Comparison of ENCODE assay signal across 8 cellular contexts in the genomic region with DNA sequence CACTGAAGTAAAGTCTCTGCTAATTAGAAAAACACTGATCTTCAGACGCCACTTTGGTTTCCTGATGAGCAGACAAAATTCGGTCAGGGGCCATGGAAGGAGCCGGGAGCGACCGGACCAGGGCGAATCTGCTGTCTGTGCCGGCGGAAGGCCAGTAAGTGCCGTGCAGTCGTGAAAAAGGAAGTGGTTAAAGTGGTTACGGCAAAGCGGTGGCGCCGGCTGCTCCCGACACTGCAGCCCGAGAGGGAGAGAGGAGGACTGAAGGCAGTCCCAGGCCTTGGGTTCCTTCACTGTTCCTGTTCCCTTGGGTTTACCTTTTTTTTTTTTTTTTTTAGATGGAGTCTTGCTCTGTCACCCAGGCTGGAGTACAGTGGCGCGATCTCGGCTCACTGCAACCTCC. TPM values are rescaled to one million over a fixed set of nuclear protein-coding genes. Genes with fewer than 3 reads are reported as not detected.
DNase-seq lines count a peak whose midpoint lies in the region; ATAC-seq and TF ChIP-seq lines count a peak whose summit lies in the region.

No MANE protein-coding gene starts in this region.

- no peak overlapping the region for H2BK120ac ChIP-seq in mesendoderm (ENCODE audit: low read depth, low read length)

- H3K27ac ChIP-seq in mesendoderm (ENCODE audit: low read depth, low read length) (no peak overlapping the region), ovary (no peak overlapping the region)

- no peak overlapping the region for H2AK5ac ChIP-seq in mesendoderm (ENCODE audit: low read length)

- no peak for TF ChIP-seq CTCF in progenitor cell of endocrine pancreas (IDR thresholded peaks at IDR 0.05; ENCODE audit: unreplicated experiment)
- no peak for TF ChIP-seq CTCF in ovary (IDR thresholded peaks at IDR 0.05)

- peaks cover 15% of the 10 kb centered on the region for H3K36me3 Mint-ChIP-seq in activated naive CD8-positive, alpha-beta T cell treated with anti-CD3 and anti-CD28 coated beads, Interleukin-2, amount 10 ng/mL, durations not matched to agents 7 days and 5 days
- H3K36me3 Mint-ChIP-seq in progenitor cell of endocrine pancreas (ENCODE audit: insufficient read depth) = peaks cover 14% of the 10 kb centered on the region

- peak; percentile 82 for ATAC-seq in activated naive CD8-positive, alpha-beta T cell treated with anti-CD3 and anti-CD28 coated beads, Interleukin-2, amount 10 ng/mL, durations not matched to agents 7 days and 5 days (ENCODE audit: low read depth)

- H3K4me1 ChIP-seq in mesendoderm (ENCODE audit: control insufficient read depth, low read depth, low read length) (no peaks in the 10 kb centered on the region), ovary (ENCODE audit: insufficient read depth) (no peaks in the 10 kb centered on the region)

- no peaks in the 10 kb centered on the region for H3K27me3 Mint-ChIP-seq in activated naive CD8-positive, alpha-beta T cell treated with anti-CD3 and anti-CD28 coated beads, Interleukin-2, amount 10 ng/mL, durations not matched to agents 7 days and 5 days
- no peaks in the 10 kb centered on the region for H3K27me3 Mint-ChIP-seq in progenitor cell of endocrine pancreas

- intact Hi-C loops in ovary (cut with DNase I) = no loop called here

- H2BK5ac ChIP-seq in mesendoderm (ENCODE audit: low read length) = no peak overlapping the region

- no peak overlapping the region for H2BK15ac ChIP-seq in mesendoderm (replicated peaks; ENCODE audit: low read depth)

- no peak overlapping the region for H3K56ac ChIP-seq in mesendoderm (ENCODE audit: low read length)

- H3K4ac ChIP-seq in mesendoderm (ENCODE audit: low read depth, low read length) = no peak overlapping the region

- no peaks in the 10 kb centered on the region for H3K79me1 ChIP-seq in mesendoderm (ENCODE audit: low read length)

- peak overlapping the region; percentile 87 for H3K27ac Mint-ChIP-seq in activated naive CD8-positive, alpha-beta T cell treated with anti-CD3 and anti-CD28 coated beads, Interleukin-2, amount 10 ng/mL, durations not matched to agents 7 days and 5 days
- no peak overlapping the region for H3K27ac Mint-ChIP-seq in progenitor cell of endocrine pancreas

- H3K9me3 ChIP-seq in ovary = no peaks in the 10 kb centered on the region

- no peaks in the 10 kb centered on the region for H3K36me3 ChIP-seq in mesendoderm (ENCODE audit: control insufficient read depth, insufficient read depth, low read length)
- H3K36me3 ChIP-seq in ovary = no peaks in the 10 kb centered on the region

- no peaks in the 10 kb centered on the region for H3K9me3 Mint-ChIP-seq in activated naive CD8-positive, alpha-beta T cell treated with anti-CD3 and anti-CD28 coated beads, Interleukin-2, amount 10 ng/mL, durations not matched to agents 7 days and 5 days
- H3K9me3 Mint-ChIP-seq in progenitor cell of endocrine pancreas (ENCODE audit: low read depth) = no peaks in the 10 kb centered on the region

- H3K27me3 ChIP-seq in mesendoderm (ENCODE audit: insufficient read depth, low read length, poor library complexity) (no peaks in the 10 kb centered on the region), ovary (no peaks in the 10 kb centered on the region)

- H3K79me2 ChIP-seq in mesendoderm (ENCODE audit: control insufficient read depth, insufficient read depth, low read length) = no peaks in the 10 kb centered on the region

- POLR2A ChIA-PET in activated naive CD8-positive, alpha-beta T cell treated with anti-CD3 and anti-CD28 coated beads, Interleukin-2, amount 10 ng/mL, durations not matched to agents 7 days and 5 days (lab: Charles Lee) = interaction anchor here (1.0 kb wide), 1 partner anchor 28 kb away, joined by 3 read pairs; no protein-coding TSS in a partner anchor

- H3K4me2 ChIP-seq in mesendoderm (ENCODE audit: low read length) = no peak overlapping the region

- no peak overlapping the region for H3K4me3 ChIP-seq in mesendoderm (ENCODE audit: low read length)
- no peak overlapping the region for H3K4me3 ChIP-seq in ovary

- TF ChIP-seq POLR2A in ovary (IDR thresholded peaks at IDR 0.05) = no peak

- TF ChIP-seq EP300 in ovary (IDR thresholded peaks at IDR 0.05) = no peak

- H4K8ac ChIP-seq in mesendoderm (ENCODE audit: low read depth, low read length) = no peak overlapping the region

- no peak overlapping the region for H3K23ac ChIP-seq in mesendoderm (ENCODE audit: low read length)

- H3K4me3 Mint-ChIP-seq in activated naive CD8-positive, alpha-beta T cell treated with anti-CD3 and anti-CD28 coated beads, Interleukin-2, amount 10 ng/mL, durations not matched to agents 7 days and 5 days = peak overlapping the region; percentile 86
- no peak overlapping the region for H3K4me3 Mint-ChIP-seq in progenitor cell of endocrine pancreas (ENCODE audit: low read depth)

- no peak overlapping the region for H3K18ac ChIP-seq in mesendoderm (ENCODE audit: low read length)

- no peak overlapping the region for H4K5ac ChIP-seq in mesendoderm (ENCODE audit: low read length)

- WGBS in mesendoderm (ENCODE audit: extremely low coverage, insufficient coverage, low lambda C conversion rate) = no CpG with 5 or more reads among the region's 19 CpGs
- 90 to 94% (median 92%) methylated on average over 19 of the region's 19 CpGs for WGBS in ovary, 3 donors

- DNase-seq in GM19240 (ENCODE audit: insufficient read length, low spot score) = peak; percentile 97
- peak in 4 of 5 donors; percentile 28 to 69 (median 33) for DNase-seq in T-helper 1 cell
- peak; percentile 71 for DNase-seq in activated naive CD8-positive, alpha-beta T cell treated with anti-CD3 and anti-CD28 coated beads, Interleukin-2, amount 10 ng/mL, durations not matched to agents 7 days and 5 days
- peak; percentile 43 for DNase-seq in stimulated activated CD4-positive, alpha-beta T cell treated with anti-CD3 and anti-CD28 coated beads, Interleukin-4, amount 100 ng/mL, for 1 hour
- DNase-seq in mesendoderm = no peak
- no peak for DNase-seq in COR-L47 (lab: John Stamatoyannopoulos, UW)
- DNase-seq in progenitor cell of endocrine pancreas (ENCODE audit: low spot score, unreplicated experiment) = no peak
- DNase-seq in ovary = no peak

- H3K4me1 Mint-ChIP-seq in activated naive CD8-positive, alpha-beta T cell treated with anti-CD3 and anti-CD28 coated beads, Interleukin-2, amount 10 ng/mL, durations not matched to agents 7 days and 5 days = peaks cover 13% of the 10 kb centered on the region
- H3K4me1 Mint-ChIP-seq in progenitor cell of endocrine pancreas (ENCODE audit: low read depth) = no peaks in the 10 kb centered on the region

- no peak overlapping the region for H3K9ac ChIP-seq in mesendoderm (ENCODE audit: low read length)

RNA-seq across cellular contexts. Expression of a gene that starts 17.3 kb away (rescaled TPM):
- 10 to 100 TPM; 84.1 to 84.8 TPM for total RNA-seq in activated naive CD8-positive, alpha-beta T cell treated with anti-CD3 and anti-CD28 coated beads, Interleukin-2, amount 10 ng/mL, durations not matched to agents 7 days and 5 days
- 7.0 TPM for polyA plus RNA-seq in mesendoderm (2013, experiment 1 of 2)
- 6.5 TPM for polyA plus RNA-seq in mesendoderm (2013, experiment 2 of 2)
- total RNA-seq in progenitor cell of endocrine pancreas (76.7 and 86.4 TPM in 2 replicates), ovary (10 to 100 TPM; 32.9 to 68.6 (median 46.6) TPM)
- 10 to 100 TPM in 1 of 2 donors, 1 to 10 TPM in 1; 8.7 to 74.7 TPM for polyA plus RNA-seq in ovary

RNA-seq across cellular contexts. Expression of a gene that starts 17.6 kb away (rescaled TPM):
- 10 to 100 TPM; 24.4 to 27.4 TPM for total RNA-seq in activated naive CD8-positive, alpha-beta T cell treated with anti-CD3 and anti-CD28 coated beads, Interleukin-2, amount 10 ng/mL, durations not matched to agents 7 days and 5 days
- polyA plus RNA-seq in mesendoderm (2013, experiment 1 of 2) = 11.8 TPM
- 11.8 TPM for polyA plus RNA-seq in mesendoderm (2013, experiment 2 of 2)
- total RNA-seq in progenitor cell of endocrine pancreas (31.3 and 31.4 TPM in 2 replicates), ovary (10 to 100 TPM; 25.8 to 37.8 (median 30.4) TPM)
- polyA plus RNA-seq in ovary = 10 to 100 TPM; 14.4 to 21.3 TPM

RNA-seq across cellular contexts. Expression of a gene that starts 29.3 kb away (rescaled TPM):
- total RNA-seq in activated naive CD8-positive, alpha-beta T cell treated with anti-CD3 and anti-CD28 coated beads, Interleukin-2, amount 10 ng/mL, durations not matched to agents 7 days and 5 days = not detected
- 0.07 TPM for polyA plus RNA-seq in mesendoderm (2013, experiment 1 of 2)
- polyA plus RNA-seq in mesendoderm (2013, experiment 2 of 2) = 0.06 TPM
- total RNA-seq in progenitor cell of endocrine pancreas (0.22 TPM in 2 replicates), ovary (not detected)
- not detected for polyA plus RNA-seq in ovary

RNA-seq across cellular contexts. Expression of a gene that starts 41.8 kb away (rescaled TPM):
- not detected for total RNA-seq in activated naive CD8-positive, alpha-beta T cell treated with anti-CD3 and anti-CD28 coated beads, Interleukin-2, amount 10 ng/mL, durations not matched to agents 7 days and 5 days
- 0.51 TPM for polyA plus RNA-seq in mesendoderm (2013, experiment 1 of 2)
- polyA plus RNA-seq in mesendoderm (2013, experiment 2 of 2) = 0.32 TPM
- total RNA-seq in progenitor cell of endocrine pancreas (0.24 TPM in 1 of 2 replicates, not detected in the other), ovary (not detected)
- polyA plus RNA-seq in ovary = not detected

RNA-seq across cellular contexts. Expression of a gene that starts 49.7 kb away (rescaled TPM):
- total RNA-seq in activated naive CD8-positive, alpha-beta T cell treated with anti-CD3 and anti-CD28 coated beads, Interleukin-2, amount 10 ng/mL, durations not matched to agents 7 days and 5 days = 100 to 1,000 TPM; 301 to 323 TPM
- polyA plus RNA-seq in mesendoderm (2013, experiment 1 of 2) = 24.9 TPM
- polyA plus RNA-seq in mesendoderm (2013, experiment 2 of 2) = 27.0 TPM
- total RNA-seq in progenitor cell of endocrine pancreas = 109 and 117 TPM in 2 replicates
- total RNA-seq in ovary = 100 to 1,000 TPM in 1 of 7 donors, 10 to 100 TPM in 6; 44.4 to 101 (median 73.1) TPM
- 10 to 100 TPM; 34.0 to 56.4 TPM for polyA plus RNA-seq in ovary

Comparison
In these comparisons a context has a peak if more than half of its experiments do, and no peak if none do; other contexts are left out.
1. DNase-seq: peak in GM19240 (single experiment), T-helper 1 cell (4 of 5), activated naive CD8-positive, alpha-beta T cell treated with anti-CD3 and anti-CD28 coated beads, Interleukin-2, amount 10 ng/mL, durations not matched to agents 7 days and 5 days (single experiment) and stimulated activated CD4-positive, alpha-beta T cell treated with anti-CD3 and anti-CD28 coated beads, Interleukin-4, amount 100 ng/mL, for 1 hour (single experiment); none in mesendoderm (single experiment), COR-L47 (single experiment), progenitor cell of endocrine pancreas (single experiment) and ovary (0 of 5).